ENCODE assay signal across 29 cellular contexts in genomic region chr19:18913466-18913865, GRCh38. TPM values are rescaled to one million over a fixed set of nuclear protein-coding genes. Genes with fewer than 3 reads are reported as not detected.
"Had no signal": no experiment of that assay in that cellular context is flagged by ENCODE, and none has a peak within 500 bp of the region (broad histone marks: within the 10 kb centered on the region; RNA-seq: fewer than 3 reads in every experiment).

No MANE protein-coding gene starts in this region.

- H3K27ac Mint-ChIP-seq: nephron progenitor cell; neural progenitor cell; stimulated activated effector memory CD8-positive, alpha-beta T cell treated with anti-CD3 and anti-CD28 coated beads, Interleukin-12 subunit alpha, Interleukin-12 subunit beta, amount 100 ng/mL, for 72 hours; stimulated activated naive CD8-positive, alpha-beta T cell treated with anti-CD3 and anti-CD28 coated beads, Interleukin-15, Interleukin-2, amounts not matched to agents 100 ng/mL and 50 ng/mL, for 24 hours had no signal

- ATAC-seq: left colon; left lung; natural killer cell; stimulated activated effector memory CD8-positive, alpha-beta T cell treated with anti-CD3 and anti-CD28 coated beads, Interleukin-12 subunit alpha, Interleukin-12 subunit beta, amount 100 ng/mL, for 72 hours had no signal

- H3K27ac ChIP-seq: hepatocyte, left lung, lower lobe of right lung, neural progenitor cell, ovary, prostate gland, sigmoid colon, spleen, suprapubic skin, thoracic aorta, tibial artery, upper lobe of left lung, vagina had no signal

- H3K9ac ChIP-seq: neural progenitor cell had no signal

- H3K9me3 ChIP-seq: left lung, lower lobe of right lung, ovary, prostate gland, sigmoid colon, spleen, suprapubic skin, thoracic aorta, tibial artery, upper lobe of left lung, vagina had no signal

- H3K4me2 ChIP-seq: hepatocyte, neural progenitor cell had no signal

- H3K27me3 Mint-ChIP-seq: naive B cell; stimulated activated naive CD8-positive, alpha-beta T cell treated with anti-CD3 and anti-CD28 coated beads, Interleukin-15, Interleukin-2, amounts not matched to agents 100 ng/mL and 50 ng/mL, for 24 hours had no signal

- DNase-seq: kidney glomerular epithelial cell; left colon; left lung; lower lobe of right lung; mammary epithelial cell; mesenchymal stem cell; naive B cell; natural killer cell; nephron progenitor cell; ovary; retina; sigmoid colon; small intestine; spleen; stimulated activated CD4-positive, alpha-beta T cell treated with anti-CD3 and anti-CD28 coated beads, Interleukin-4, amount 100 ng/mL, for 24 hours; stimulated activated naive CD4-positive, alpha-beta T cell; tibial artery had no signal

- H3K36me3 ChIP-seq: neural progenitor cell, ovary, prostate gland had no signal

- FAIRE-seq: keratinocyte, small intestine had no signal

- H2AFZ ChIP-seq: hepatocyte, neural progenitor cell had no signal

- H3K4me3 Mint-ChIP-seq: natural killer cell; nephron progenitor cell; neural progenitor cell; stimulated activated effector memory CD8-positive, alpha-beta T cell treated with anti-CD3 and anti-CD28 coated beads, Interleukin-12 subunit alpha, Interleukin-12 subunit beta, amount 100 ng/mL, for 72 hours; stimulated activated naive CD8-positive, alpha-beta T cell treated with anti-CD3 and anti-CD28 coated beads, Interleukin-15, Interleukin-2, amounts not matched to agents 100 ng/mL and 50 ng/mL, for 24 hours had no signal

- H3K9me3 Mint-ChIP-seq: natural killer cell; nephron progenitor cell; neural progenitor cell; stimulated activated effector memory CD8-positive, alpha-beta T cell treated with anti-CD3 and anti-CD28 coated beads, Interleukin-12 subunit alpha, Interleukin-12 subunit beta, amount 100 ng/mL, for 72 hours; stimulated activated naive CD8-positive, alpha-beta T cell treated with anti-CD3 and anti-CD28 coated beads, Interleukin-15, Interleukin-2, amounts not matched to agents 100 ng/mL and 50 ng/mL, for 24 hours had no signal

- H3K4me3 ChIP-seq: hepatocyte, left lung, lower lobe of right lung, neural progenitor cell, ovary, prostate gland, sigmoid colon, spleen, suprapubic skin, thoracic aorta, tibial artery, upper lobe of left lung, vagina had no signal

- H3K27me3 ChIP-seq: hepatocyte, left lung, neural progenitor cell, ovary, sigmoid colon, spleen, suprapubic skin, tibial artery, upper lobe of left lung, vagina had no signal

- H3K36me3 Mint-ChIP-seq: natural killer cell had no signal

- H3K4me1 ChIP-seq: neural progenitor cell had no signal

RNA-seq across cellular contexts. Expression of gene CERS1, which starts 17.5 kb away (rescaled TPM):
- total RNA-seq: lower lobe of right lung, natural killer cell, subcutaneous adipose tissue had no signal
- polyA plus RNA-seq: liver had no signal
